Comparison of ENCODE assay signal across 11 cellular contexts in the genomic region with DNA sequence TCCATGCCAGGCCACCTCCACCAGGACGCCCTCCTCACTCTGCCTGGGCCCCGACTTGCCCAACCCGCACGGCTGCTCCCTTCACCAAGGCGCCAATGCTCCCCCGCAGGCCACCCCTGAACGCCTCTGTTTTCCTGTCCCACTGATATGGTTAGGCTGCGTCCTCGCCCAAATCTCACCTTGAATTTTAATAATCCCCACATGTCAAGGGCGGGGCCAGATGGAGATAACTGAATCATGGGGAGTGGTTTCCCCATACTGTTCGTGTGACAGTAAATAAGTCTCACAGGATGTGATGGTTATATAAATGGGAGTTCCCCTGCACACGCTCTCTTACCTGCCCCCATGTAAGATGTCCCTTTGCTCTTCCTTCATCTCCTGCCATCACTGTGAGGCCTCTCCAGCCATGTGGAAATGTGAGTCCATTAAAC. TPM values are rescaled to one million over a fixed set of nuclear protein-coding genes. Genes with fewer than 3 reads are reported as not detected.
A peak's percentile ranks its signal among the peaks of the same experiment; 100 is the strongest.
DNase-seq lines count a peak whose midpoint lies in the region; ATAC-seq and TF ChIP-seq lines count a peak whose summit lies in the region.
"Had no signal": no experiment of that assay in that cellular context is flagged by ENCODE, and none has a peak within 500 bp of the region (broad histone marks: within the 10 kb centered on the region; RNA-seq: fewer than 3 reads in every experiment).

No MANE protein-coding gene starts in this region.

- peak overlapping the region; percentile 6 for H3K4me3 ChIP-seq in CD8-positive, alpha-beta T cell (ENCODE audit: low read depth, low read length)
- H3K4me3 ChIP-seq: GM23338, skin epidermis had no signal

- H3K36me3 Mint-ChIP-seq in CD8-positive, alpha-beta T cell, result peaks cover 39% of the 10 kb centered on the region
- peaks cover 13% of the 10 kb centered on the region for H3K36me3 Mint-ChIP-seq in natural killer cell treated with Interleukin-12 subunit alpha and Interleukin-12 subunit beta and Interleukin-15 and Interleukin-18, amount 100 ng/mL, for 72 hours

- intact Hi-C loops in CD8-positive, alpha-beta T cell (cut with DNase I, micrococcal nuclease), result loop anchor here (1.0 to 10.0 kb wide), 3 partner anchors 29 to 353 kb away; a partner anchor contains a TSS
- intact Hi-C loops in Right ventricle myocardium inferior (cut with DNase I), result loop anchor here (10.0 kb wide), 1 partner anchor 673 kb away; no protein-coding TSS in a partner anchor

- POLR2A ChIA-PET in CD8-positive, alpha-beta T cell (lab: Charles Lee), result interaction anchor here (1.6 kb wide), 1 partner anchor 30 kb away, joined by 7 read pairs; a partner anchor contains a TSS

- peak; percentile 97 for ATAC-seq in CD8-positive, alpha-beta T cell
- ATAC-seq in HG02973 (IDR thresholded peaks at IDR 0.05; ENCODE audit: unreplicated experiment), result peak; percentile 70
- peak; percentile 88 to 92 for ATAC-seq in natural killer cell treated with Interleukin-12 subunit alpha and Interleukin-12 subunit beta and Interleukin-15 and Interleukin-18, amount 100 ng/mL, for 72 hours
- no peak for ATAC-seq in Right ventricle myocardium inferior
- ATAC-seq: GM23338 had no signal

- H3K9me3 ChIP-seq in CD8-positive, alpha-beta T cell (ENCODE audit: low read length), result no peaks in the 10 kb centered on the region

- no peak for TF ChIP-seq CTCF in CD8-positive, alpha-beta T cell (IDR thresholded peaks at IDR 0.05)

- peak overlapping the region; percentile 71 for H3K27ac ChIP-seq in CD8-positive, alpha-beta T cell (ENCODE audit: low read depth, low read length)

- H3K4me3 Mint-ChIP-seq in CD8-positive, alpha-beta T cell, result peak overlapping the region; percentile 65
- H3K4me3 Mint-ChIP-seq in natural killer cell treated with Interleukin-12 subunit alpha and Interleukin-12 subunit beta and Interleukin-15 and Interleukin-18, amount 100 ng/mL, for 72 hours, result peak overlapping the region; percentile 75
- H3K4me3 Mint-ChIP-seq: GM23338 had no signal

- peaks cover 3% of the 10 kb centered on the region for H3K9me3 Mint-ChIP-seq in CD8-positive, alpha-beta T cell
- H3K9me3 Mint-ChIP-seq in natural killer cell treated with Interleukin-12 subunit alpha and Interleukin-12 subunit beta and Interleukin-15 and Interleukin-18, amount 100 ng/mL, for 72 hours, result no peaks in the 10 kb centered on the region
- H3K9me3 Mint-ChIP-seq: GM23338 had no signal

- H3K27me3 Mint-ChIP-seq in CD8-positive, alpha-beta T cell (ENCODE audit: low read depth), result no peaks in the 10 kb centered on the region
- H3K27me3 Mint-ChIP-seq in natural killer cell treated with Interleukin-12 subunit alpha and Interleukin-12 subunit beta and Interleukin-15 and Interleukin-18, amount 100 ng/mL, for 72 hours, result no peaks in the 10 kb centered on the region

- DNase-seq in CD8-positive, alpha-beta T cell, result peak; percentile 38 to 80 (median 58)
- peak in 2 of 3 experiments; percentile 18 to 28 for DNase-seq in activated CD8-positive, alpha-beta memory T cell treated with anti-CD3 and anti-CD28 coated beads for 48 hours (ENCODE audit: low read depth in 2 of 3, low spot score in 2 of 3)
- peak; percentile 63 for DNase-seq in natural killer cell treated with Interleukin-12 subunit alpha and Interleukin-12 subunit beta and Interleukin-15 and Interleukin-18, amount 100 ng/mL, for 72 hours (ENCODE audit: low spot score)
- DNase-seq in SHP77 treated with DMSO at 0.1 percent for 48 hours (lab: John Stamatoyannopoulos, UW), result no peak
- DNase-seq in anterior cingulate cortex (lab: John Stamatoyannopoulos, UW), result no peak
- no peak for DNase-seq in AG20443 (ENCODE audit: low spot score)
- no peak for DNase-seq in Right ventricle myocardium inferior (ENCODE audit: missing footprints)
- DNase-seq: NCI-H1930 had no signal

- peaks cover 23% of the 10 kb centered on the region for H3K4me1 ChIP-seq in CD8-positive, alpha-beta T cell (ENCODE audit: insufficient read depth, low read length)

- H3K36me3 ChIP-seq in CD8-positive, alpha-beta T cell (ENCODE audit: insufficient read depth, low read length), result no peaks in the 10 kb centered on the region

- peaks cover 32% of the 10 kb centered on the region for H3K4me1 Mint-ChIP-seq in CD8-positive, alpha-beta T cell (ENCODE audit: low read depth)
- H3K4me1 Mint-ChIP-seq in natural killer cell treated with Interleukin-12 subunit alpha and Interleukin-12 subunit beta and Interleukin-15 and Interleukin-18, amount 100 ng/mL, for 72 hours (ENCODE audit: low read depth in 2 of 2), result peaks cover 43 to 55% of the 10 kb centered on the region in 2 donors
- H3K4me1 Mint-ChIP-seq: GM23338 had no signal

- H3K27ac Mint-ChIP-seq in CD8-positive, alpha-beta T cell, result peak overlapping the region; percentile 99
- peak overlapping the region; percentile 81 to 84 for H3K27ac Mint-ChIP-seq in natural killer cell treated with Interleukin-12 subunit alpha and Interleukin-12 subunit beta and Interleukin-15 and Interleukin-18, amount 100 ng/mL, for 72 hours
- H3K27ac Mint-ChIP-seq: GM23338 had no signal

- no peaks in the 10 kb centered on the region for H3K27me3 ChIP-seq in CD8-positive, alpha-beta T cell (ENCODE audit: insufficient read depth, low read length)

- CTCF ChIA-PET in CD8-positive, alpha-beta T cell (lab: Charles Lee), result no interaction called here

RNA-seq across cellular contexts. Expression of a gene that starts 29.8 kb away (rescaled TPM):
- total RNA-seq in CD8-positive, alpha-beta T cell, result 10 to 100 TPM; 23.8 to 26.1 TPM
- total RNA-seq in natural killer cell treated with Interleukin-12 subunit alpha and Interleukin-12 subunit beta and Interleukin-15 and Interleukin-18, amount 100 ng/mL, for 72 hours, result 100 to 1,000 TPM; 108 to 200 TPM
- 56.1 TPM for total RNA-seq in Right ventricle myocardium inferior

Comparison
In these comparisons a context has a peak if more than half of its experiments do, and no peak if none do; other contexts are left out.
1. DNase-seq: peak in CD8-positive, alpha-beta T cell (7 of 7), activated CD8-positive, alpha-beta memory T cell treated with anti-CD3 and anti-CD28 coated beads for 48 hours (2 of 3) and natural killer cell treated with Interleukin-12 subunit alpha and Interleukin-12 subunit beta and Interleukin-15 and Interleukin-18, amount 100 ng/mL, for 72 hours (single experiment); none in SHP77 treated with DMSO at 0.1 percent for 48 hours (single experiment), anterior cingulate cortex (0 of 58), AG20443 (single experiment) and Right ventricle myocardium inferior (single experiment).